ENCODE assay signal across 8 cellular contexts in genomic region chr3:149967067-149967685, GRCh38. TPM values are rescaled to one million over a fixed set of nuclear protein-coding genes. Genes with fewer than 3 reads are reported as not detected.
DNase-seq lines count a peak whose midpoint lies in the region; ATAC-seq and TF ChIP-seq lines count a peak whose summit lies in the region.

No MANE protein-coding gene starts in this region.

- no peaks in the 10 kb centered on the region for H3K9me3 ChIP-seq in fibroblast of lung (ENCODE audit: control insufficient read depth, insufficient read depth, low read depth, low read length)

- H3K36me3 ChIP-seq in fibroblast of lung (ENCODE audit: control insufficient read depth, insufficient read depth, low read length): peaks cover 3% of the 10 kb centered on the region

- peak overlapping the region; percentile 73 to 87 (median 81) for H3K4me3 ChIP-seq in fibroblast of lung (replicated peaks in 1 of 4; ENCODE audit: control extremely low read depth in 1 of 4, insufficient read depth in 1 of 4, low read depth in 3 of 4, low read length in 4 of 4)

- H3K4me2 ChIP-seq in fibroblast of lung (ENCODE audit: extremely low read depth, insufficient read depth, low read length): peak overlapping the region; percentile 84

- H3K9ac ChIP-seq in fibroblast of lung (ENCODE audit: insufficient read depth, low read length): no peak overlapping the region

- ATAC-seq in GM18867 (IDR thresholded peaks at IDR 0.05; ENCODE audit: unreplicated experiment) (no peak), HG02759 (IDR thresholded peaks at IDR 0.05; ENCODE audit: unreplicated experiment) (no peak)

- no peaks in the 10 kb centered on the region for H3K27me3 ChIP-seq in fibroblast of lung (ENCODE audit: control insufficient read depth, insufficient read depth, low read length)

- DNase-seq in DMS53 (lab: John Stamatoyannopoulos, UW) (peak; percentile 66), Kasumi-1 (lab: John Stamatoyannopoulos, UW) (peak; percentile 64 to 69), RPMI7951 (ENCODE audit: low read depth) (peak; percentile 69), fibroblast of lung (ENCODE audit: low read depth in 2 of 2) (peak; percentile 45 to 77), putamen (ENCODE audit: low spot score) (peak; percentile 54), COLO829 (ENCODE audit: low spot score) (no peak)

- no peak overlapping the region for H2AFZ ChIP-seq in fibroblast of lung (ENCODE audit: low read length)

- H3K4me1 ChIP-seq in fibroblast of lung (ENCODE audit: control insufficient read depth, extremely low read depth, insufficient read depth, low read length): peaks cover 16% of the 10 kb centered on the region

- H3K27ac ChIP-seq in fibroblast of lung (ENCODE audit: insufficient read depth, low read length): no peak overlapping the region

- H4K20me1 ChIP-seq in fibroblast of lung (ENCODE audit: control insufficient read depth, extremely low read depth, insufficient read depth, low read length): no peaks in the 10 kb centered on the region

- peak; percentile 7 to 36 for TF ChIP-seq CTCF in fibroblast of lung (conservative IDR thresholded peaks at IDR 0.05 in 1 of 2, IDR thresholded peaks at IDR 0.05 in 1 of 2; ENCODE audit: low read depth in 1 of 2, low read length in 2 of 2)

- H3K79me2 ChIP-seq in fibroblast of lung (ENCODE audit: control insufficient read depth, insufficient read depth, low read length): peaks cover 90% of the 10 kb centered on the region

RNA-seq across cellular contexts. Expression of gene PFN2, which starts 3.5 kb away (rescaled TPM):
- total RNA-seq in RPMI7951 (2014; rRNA removed; shearing (Covaris generic)): 281 and 309 TPM in 2 replicates
- 153 and 343 TPM in 2 replicates for total RNA-seq in fibroblast of lung
- polyA plus RNA-seq in fibroblast of lung: 619 and 627 TPM in 2 replicates
- polyA plus RNA-seq in fibroblast of lung (2012): 273 and 308 TPM in 2 replicates
- polyA minus RNA-seq in fibroblast of lung (ENCODE audit: low replicate concordance): 49.9 and 79.8 TPM in 2 replicates
